In the genomic region with DNA sequence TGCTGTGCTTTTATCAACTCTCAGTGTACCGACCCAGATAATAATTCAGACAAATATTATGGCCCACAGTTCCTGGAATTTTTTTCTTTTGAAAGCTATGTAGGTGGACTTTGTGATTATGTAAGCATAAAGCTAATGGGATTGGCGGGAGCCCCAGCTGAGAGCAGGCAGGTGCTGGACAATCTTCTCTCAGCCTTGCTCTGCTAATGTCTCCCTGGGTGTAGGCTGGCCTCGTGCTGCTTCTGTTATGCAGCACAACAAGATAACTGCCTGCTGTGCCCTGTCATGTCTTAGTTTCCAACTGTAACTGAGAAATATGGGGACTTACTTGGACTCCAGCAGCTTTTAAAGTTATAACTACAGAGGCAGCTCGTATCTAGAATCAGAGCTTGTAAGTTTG, we compare ENCODE assay signal across 15 cellular contexts.
A peak's percentile ranks its signal among the peaks of the same experiment; 100 is the strongest.
DNase-seq lines count a peak whose midpoint lies in the region; ATAC-seq and TF ChIP-seq lines count a peak whose summit lies in the region.
"Had no signal": no experiment of that assay in that cellular context is flagged by ENCODE, and none has a peak within 500 bp of the region (broad histone marks: within the 10 kb centered on the region; RNA-seq: fewer than 3 reads in every experiment).

No MANE protein-coding gene starts in this region.

- no peak for TF ChIP-seq CTCF in esophagus squamous epithelium (IDR thresholded peaks at IDR 0.05)
- no peak for TF ChIP-seq CTCF in stomach (IDR thresholded peaks at IDR 0.05)
- TF ChIP-seq CTCF in uterus (IDR thresholded peaks at IDR 0.05): no peak

- no peak for TF ChIP-seq EP300 in stomach (IDR thresholded peaks at IDR 0.05)

- peak overlapping the region in 3 of 4 donors; percentile 20 to 74 (median 63) for H3K27ac ChIP-seq in esophagus squamous epithelium
- H3K27ac ChIP-seq in stomach: peak overlapping the region; percentile 65 to 85 (median 80)
- H3K27ac ChIP-seq in uterus: no peak overlapping the region
- H3K27ac ChIP-seq: 22Rv1; BLaER1 treated with 17β-estradiol and CSF1 and Interleukin-3, amounts not matched to agents 10 nM and 100 nM; PC-9 had no signal

- no peaks in the 10 kb centered on the region for H3K9me3 ChIP-seq in esophagus squamous epithelium
- H3K9me3 ChIP-seq in stomach: no peaks in the 10 kb centered on the region
- no peaks in the 10 kb centered on the region for H3K9me3 ChIP-seq in uterus
- H3K9me3 ChIP-seq: BLaER1 treated with 17β-estradiol and CSF1 and Interleukin-3, amounts not matched to agents 10 nM and 100 nM; MG63 had no signal

- TF ChIP-seq POLR2A in esophagus squamous epithelium (IDR thresholded peaks at IDR 0.05) (no peak), stomach (IDR thresholded peaks at IDR 0.05) (no peak), uterus (IDR thresholded peaks at IDR 0.05) (no peak)

- ATAC-seq in HG03354 (IDR thresholded peaks at IDR 0.05; ENCODE audit: poor library complexity, severe bottlenecking, unreplicated experiment): no peak
- ATAC-seq: effector memory CD8-positive, alpha-beta T cell had no signal

- H3K36me3 ChIP-seq in esophagus squamous epithelium: no peaks in the 10 kb centered on the region
- no peaks in the 10 kb centered on the region for H3K36me3 ChIP-seq in stomach
- H3K36me3 ChIP-seq in uterus: no peaks in the 10 kb centered on the region
- H3K36me3 ChIP-seq: BLaER1 treated with 17β-estradiol and CSF1 and Interleukin-3, amounts not matched to agents 10 nM and 100 nM; MG63 had no signal

- in situ Hi-C loops in KBM-7 (cut with MboI; ENCODE audit: low pct_unique_long_range_greater_than_20kb, low sequenced_read_pairs): no loop called here

- 58 to 60% methylated on average over 4 of the region's 4 CpGs for WGBS in esophagus squamous epithelium, 2 donors
- WGBS in stomach, 5 donors: 25 to 33% (median 29%) methylated on average over 4 of the region's 4 CpGs

- DNase-seq in NCI-H2029 treated with DMSO at 0.1 percent for 48 hours (lab: John Stamatoyannopoulos, UW) (peak; percentile 15), NCI-H2029 (lab: John Stamatoyannopoulos, UW) (no peak), NCI-H69 (lab: John Stamatoyannopoulos, UW) (peak; percentile 86), esophagus squamous epithelium (lab: John Stamatoyannopoulos, UW) (no peak), stomach (peak; percentile 77), uterus (no peak), KBM-7 (no peak)
- DNase-seq: DMS153; effector memory CD8-positive, alpha-beta T cell; MG63; PC-9; trophoblast cell had no signal

- intact Hi-C loops in esophagus squamous epithelium (cut with DNase I): no loop called here
- intact Hi-C loops in stomach (cut with DNase I; ENCODE audit: low total_unique reads): no loop called here
- intact Hi-C loops in uterus (cut with DNase I; ENCODE audit: low total_unique reads): no loop called here

- H3K4me1 ChIP-seq in esophagus squamous epithelium (peaks cover 0 to 21% (median 21%) of the 10 kb centered on the region in 3 donors), stomach (peaks cover 15 to 34% (median 27%) of the 10 kb centered on the region in 4 donors), uterus (no peaks in the 10 kb centered on the region)

- H3K27me3 ChIP-seq in esophagus squamous epithelium (no peaks in the 10 kb centered on the region), stomach (no peaks in the 10 kb centered on the region), uterus (no peaks in the 10 kb centered on the region)
- H3K27me3 ChIP-seq: BLaER1 treated with 17β-estradiol and CSF1 and Interleukin-3, amounts not matched to agents 10 nM and 100 nM; MG63 had no signal

- no peak overlapping the region for H3K4me3 ChIP-seq in esophagus squamous epithelium
- no peak overlapping the region for H3K4me3 ChIP-seq in stomach
- no peak overlapping the region for H3K4me3 ChIP-seq in uterus
- H3K4me3 ChIP-seq: BLaER1 treated with 17β-estradiol and CSF1 and Interleukin-3, amounts not matched to agents 10 nM and 100 nM; MG63; PC-9 had no signal

Comparison
In these comparisons a context has a peak if more than half of its experiments do, and no peak if none do; other contexts are left out.
1. DNase-seq: peak in NCI-H2029 treated with DMSO at 0.1 percent for 48 hours (single experiment), NCI-H69 (single experiment) and stomach (single experiment); none in NCI-H2029 (single experiment), esophagus squamous epithelium (single experiment), uterus (0 of 2) and KBM-7 (single experiment).
2. H3K27ac ChIP-seq: peak in esophagus squamous epithelium (3 of 4) and stomach (5 of 5); none in uterus (0 of 2).